Comparison of ENCODE assay signal across 8 cellular contexts in the genomic region with DNA sequence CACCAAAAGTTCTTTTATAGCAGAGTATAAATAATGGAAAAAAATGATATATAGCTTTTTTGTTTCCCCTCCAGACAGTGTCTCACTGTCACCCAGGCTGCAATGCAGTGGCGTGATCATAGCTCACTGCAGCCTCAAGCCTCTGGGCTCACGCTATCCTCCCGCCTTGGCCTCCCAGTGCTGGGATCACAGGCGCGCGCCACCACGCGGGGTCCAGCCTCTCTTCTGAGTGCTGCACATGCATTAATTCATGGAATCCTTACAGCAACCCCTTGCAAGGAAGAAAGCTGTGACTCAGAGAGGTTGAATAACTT. TPM values are rescaled to one million over a fixed set of nuclear protein-coding genes. Genes with fewer than 3 reads are reported as not detected.
A peak's percentile ranks its signal among the peaks of the same experiment; 100 is the strongest.
DNase-seq lines count a peak whose midpoint lies in the region; ATAC-seq and TF ChIP-seq lines count a peak whose summit lies in the region.

No MANE protein-coding gene starts in this region.

- H3K27me3 ChIP-seq in ascending aorta (no peaks in the 10 kb centered on the region), kidney epithelial cell (ENCODE audit: control insufficient read depth, insufficient read depth, low read length) (no peaks in the 10 kb centered on the region)

- H3K4me3 ChIP-seq in ascending aorta (peak overlapping the region; percentile 81 to 82), kidney epithelial cell (ENCODE audit: low read depth, low read length) (peak overlapping the region; percentile 69)

- intact Hi-C loops in ascending aorta (cut with DNase I), result loop anchor here (1.0 kb wide), 2 partner anchors 9 to 18 kb away; a partner anchor contains a TSS

- H3K36me3 ChIP-seq in ascending aorta (no peaks in the 10 kb centered on the region), kidney epithelial cell (ENCODE audit: control insufficient read depth, insufficient read depth, low read length) (no peaks in the 10 kb centered on the region)

- H3K4me1 ChIP-seq in ascending aorta, result peaks cover 0 to 12% of the 10 kb centered on the region in 2 donors

- H3K27ac ChIP-seq in ascending aorta (peak overlapping the region; percentile 92), substantia nigra (ENCODE audit: low read depth, low read length, poor library complexity, severe bottlenecking) (peak overlapping the region; percentile 92), caudate nucleus (ENCODE audit: low read depth, low read length) (no peak overlapping the region)

- peak; percentile 24 for DNase-seq in NOMO-1 treated with DMSO at 0.1 percent for 48 hours (lab: John Stamatoyannopoulos, UW; ENCODE audit: unreplicated experiment)
- no peak for DNase-seq in NOMO-1 treated with dmso at 0.1 percent for 144 hours (lab: John Stamatoyannopoulos, UW; ENCODE audit: unreplicated experiment)
- no peak for DNase-seq in ascending aorta (ENCODE audit: low spot score in 2 of 2)
- DNase-seq in kidney epithelial cell (ENCODE audit: low read depth), result no peak
- DNase-seq in substantia nigra (lab: John Stamatoyannopoulos, UW), result peak in 1 of 49 donors; percentile 48
- no peak for DNase-seq in caudate nucleus (lab: John Stamatoyannopoulos, UW)
- no peak for DNase-seq in NCI-H1694 (lab: John Stamatoyannopoulos, UW)

- ATAC-seq in GM21367 (IDR thresholded peaks at IDR 0.05; ENCODE audit: unreplicated experiment), result no peak

- TF ChIP-seq CTCF in ascending aorta (IDR thresholded peaks at IDR 0.05), result no peak
- TF ChIP-seq CTCF in kidney epithelial cell (IDR thresholded peaks at IDR 0.05; ENCODE audit: insufficient read depth, low read length, poor library complexity, severe bottlenecking), result no peak

- H3K9me3 ChIP-seq in ascending aorta, result no peaks in the 10 kb centered on the region

RNA-seq across cellular contexts. Expression of a gene that starts 18.0 kb away (rescaled TPM):
- total RNA-seq in ascending aorta (12.3 TPM), kidney epithelial cell (22.8 and 23.9 TPM in 2 replicates)

RNA-seq across cellular contexts. Expression of a gene that starts 42.9 kb away (rescaled TPM):
- 66.3 TPM for total RNA-seq in ascending aorta
- total RNA-seq in kidney epithelial cell, result 101 and 130 TPM in 2 replicates

RNA-seq across cellular contexts. Expression of a gene that starts 43.2 kb away (rescaled TPM):
- total RNA-seq in ascending aorta, result not detected
- 1.6 and 5.7 TPM in 2 replicates for total RNA-seq in kidney epithelial cell

RNA-seq across cellular contexts. Expression of a gene that starts 56.8 kb away (rescaled TPM):
- total RNA-seq in ascending aorta (78.8 TPM), kidney epithelial cell (23.6 and 32.3 TPM in 2 replicates)
